In the genomic region with DNA sequence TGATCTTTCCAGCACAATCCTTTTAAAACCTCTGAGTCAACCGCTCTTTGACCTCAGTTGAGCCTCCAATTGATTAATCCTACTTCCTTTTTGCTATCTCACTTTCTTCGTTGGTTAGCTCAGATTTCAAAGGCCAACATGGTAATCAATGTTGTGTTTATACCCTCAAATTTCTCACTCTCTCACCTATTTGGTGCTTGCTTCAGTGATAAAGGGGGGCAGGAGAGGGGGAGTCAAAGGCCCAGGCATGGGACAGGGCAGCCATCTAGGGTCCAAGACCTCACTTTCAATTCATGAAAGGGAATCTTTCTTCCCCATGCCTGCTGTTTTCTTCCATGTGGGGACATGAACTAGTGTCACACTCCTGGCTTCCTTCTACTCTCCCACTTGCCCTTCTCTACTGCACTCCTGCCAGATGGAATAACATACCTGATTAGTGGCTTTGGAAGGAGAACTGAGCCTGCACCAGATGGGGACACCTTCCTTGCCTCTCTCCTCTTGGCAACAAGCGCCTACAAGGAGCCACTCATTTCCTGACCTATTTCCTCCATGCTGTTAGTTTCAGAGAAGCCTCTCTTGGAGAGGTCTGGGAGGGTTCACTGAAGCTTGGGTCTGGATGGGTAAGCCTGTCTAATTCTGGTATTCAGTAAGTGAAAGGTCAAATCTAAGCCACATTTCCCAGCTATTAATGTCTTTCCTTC, we compare ENCODE assay signal across 1 cellular context.
TF ChIP-seq lines count a peak whose summit lies in the region.

No MANE protein-coding gene starts in this region.

TF ChIP-seq in HepG2, 621 proteins besides CTCF, POLR2A, EP300 and RAD21 (continued from another document and continues in another):
- TF ChIP-seq, protein P1, sequence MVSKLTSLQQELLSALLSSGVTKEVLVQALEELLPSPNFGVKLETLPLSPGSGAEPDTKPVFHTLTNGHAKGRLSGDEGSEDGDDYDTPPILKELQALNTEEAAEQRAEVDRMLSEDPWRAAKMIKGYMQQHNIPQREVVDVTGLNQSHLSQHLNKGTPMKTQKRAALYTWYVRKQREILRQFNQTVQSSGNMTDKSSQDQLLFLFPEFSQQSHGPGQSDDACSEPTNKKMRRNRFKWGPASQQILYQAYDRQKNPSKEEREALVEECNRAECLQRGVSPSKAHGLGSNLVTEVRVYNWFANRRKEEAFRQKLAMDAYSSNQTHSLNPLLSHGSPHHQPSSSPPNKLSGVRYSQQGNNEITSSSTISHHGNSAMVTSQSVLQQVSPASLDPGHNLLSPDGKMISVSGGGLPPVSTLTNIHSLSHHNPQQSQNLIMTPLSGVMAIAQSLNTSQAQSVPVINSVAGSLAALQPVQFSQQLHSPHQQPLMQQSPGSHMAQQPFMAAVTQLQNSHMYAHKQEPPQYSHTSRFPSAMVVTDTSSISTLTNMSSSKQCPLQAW (CRISPR knock-in tag; IDR thresholded peaks at IDR 0.05) = 0 out of 2 replicates have a peak, but pooled peaks have one; percentile 20
- no peak for TF ChIP-seq ZNF776 (CRISPR knock-in tag; IDR thresholded peaks at IDR 0.05)
- peak; percentile 85 for TF ChIP-seq NCOA2 (CRISPR knock-in tag; IDR thresholded peaks at IDR 0.05)
- no peak for TF ChIP-seq LCORL (IDR thresholded peaks at IDR 0.05)
- 0 out of 2 replicates have a peak, but pooled peaks have one; percentile 10 for TF ChIP-seq LCORL (CRISPR knock-in tag; IDR thresholded peaks at IDR 0.05)
- TF ChIP-seq NFIC (IDR thresholded peaks at IDR 0.05; ENCODE audit: low read length) = 0 out of 2 replicates have a peak, but pooled peaks have one; percentile 73
- TF ChIP-seq ZNF451 (CRISPR knock-in tag; IDR thresholded peaks at IDR 0.05) = no peak
- TF ChIP-seq, protein P2, sequence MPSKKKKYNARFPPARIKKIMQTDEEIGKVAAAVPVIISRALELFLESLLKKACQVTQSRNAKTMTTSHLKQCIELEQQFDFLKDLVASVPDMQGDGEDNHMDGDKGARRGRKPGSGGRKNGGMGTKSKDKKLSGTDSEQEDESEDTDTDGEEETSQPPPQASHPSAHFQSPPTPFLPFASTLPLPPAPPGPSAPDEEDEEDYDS (CRISPR knock-in tag; IDR thresholded peaks at IDR 0.05) = peak; percentile 72
- no peak for TF ChIP-seq TFDP1 (CRISPR knock-in tag; IDR thresholded peaks at IDR 0.05; ENCODE audit: borderline replicate concordance)
- TF ChIP-seq PHF8 (CRISPR knock-in tag; IDR thresholded peaks at IDR 0.05) = 0 out of 2 replicates have a peak, but pooled peaks have one; percentile 16
- no peak; the same call in 1 of the 2 replicates for TF ChIP-seq NFE2L2 (IDR thresholded peaks at IDR 0.05; ENCODE audit: low read length)
- peak; percentile 75 for TF ChIP-seq ELF3 (CRISPR knock-in tag; IDR thresholded peaks at IDR 0.05)
- no peak for TF ChIP-seq ZNF136 (CRISPR knock-in tag; IDR thresholded peaks at IDR 0.05; ENCODE audit: low read depth)
- TF ChIP-seq ZSCAN5A (CRISPR knock-in tag; IDR thresholded peaks at IDR 0.05; ENCODE audit: borderline replicate concordance) = no peak
- peak; percentile 73 for TF ChIP-seq POGZ (CRISPR knock-in tag; IDR thresholded peaks at IDR 0.05)
- TF ChIP-seq SAP130 (CRISPR knock-in tag; IDR thresholded peaks at IDR 0.05; ENCODE audit: low read depth) = peak; percentile 36; the same call in 1 of the 2 replicates
- TF ChIP-seq ZNF597 (CRISPR knock-in tag; IDR thresholded peaks at IDR 0.05) = no peak
- TF ChIP-seq CREM (IDR thresholded peaks at IDR 0.05) = peak; percentile 74
- no peak for TF ChIP-seq CREM (CRISPR knock-in tag; IDR thresholded peaks at IDR 0.05)
- peak; percentile 61; the same call in 1 of the 2 replicates for TF ChIP-seq CBFB (CRISPR knock-in tag; IDR thresholded peaks at IDR 0.05)
- no peak for TF ChIP-seq MXI1 (IDR thresholded peaks at IDR 0.05; ENCODE audit: borderline replicate concordance, low read depth, low read length)
- TF ChIP-seq ZNF3 (CRISPR knock-in tag; IDR thresholded peaks at IDR 0.05) = no peak
- no peak for TF ChIP-seq AGO1 (IDR thresholded peaks at IDR 0.05; ENCODE audit: low read depth, low read length, poor library complexity, severe bottlenecking)
- no peak for TF ChIP-seq ZNF432 (CRISPR knock-in tag; IDR thresholded peaks at IDR 0.05; ENCODE audit: borderline replicate concordance)
- 0 out of 2 replicates have a peak, but pooled peaks have one; percentile 43 for TF ChIP-seq ZNF614 (CRISPR knock-in tag; IDR thresholded peaks at IDR 0.05; ENCODE audit: borderline replicate concordance)
- no peak for TF ChIP-seq GZF1 (CRISPR knock-in tag; IDR thresholded peaks at IDR 0.05)
- TF ChIP-seq JUND (CRISPR knock-in tag; IDR thresholded peaks at IDR 0.05) = peak; percentile 74; the same call in 1 of the 2 replicates
- peak; percentile 11 to 81; a peak in 2 of 4 replicates for TF ChIP-seq NR2F1 (CRISPR knock-in tag; IDR thresholded peaks at IDR 0.05)
- TF ChIP-seq GFI1 (CRISPR knock-in tag; IDR thresholded peaks at IDR 0.05; ENCODE audit: borderline replicate concordance) = peak; percentile 93
- TF ChIP-seq MED1 (CRISPR knock-in tag; IDR thresholded peaks at IDR 0.05) = peak; percentile 80
- no peak for TF ChIP-seq MATR3 (CRISPR knock-in tag; IDR thresholded peaks at IDR 0.05)
- TF ChIP-seq ZNF775 (CRISPR knock-in tag; IDR thresholded peaks at IDR 0.05; ENCODE audit: borderline replicate concordance) = no peak
- peak; percentile 86 for TF ChIP-seq ISL2 (CRISPR knock-in tag; IDR thresholded peaks at IDR 0.05)
- no peak for TF ChIP-seq ZNF235 (CRISPR knock-in tag; IDR thresholded peaks at IDR 0.05; ENCODE audit: borderline replicate concordance)
- TF ChIP-seq ZBTB7B (CRISPR knock-in tag; IDR thresholded peaks at IDR 0.05) = no peak; the same call in 1 of the 2 replicates
- peak; percentile 60; the same call in 1 of the 2 replicates for TF ChIP-seq PPARG (CRISPR knock-in tag; conservative IDR thresholded peaks at IDR 0.05)
- 0 out of 2 replicates have a peak, but pooled peaks have one; percentile 6 for TF ChIP-seq STAG1 (CRISPR knock-in tag; IDR thresholded peaks at IDR 0.05)
- TF ChIP-seq, protein P3, sequence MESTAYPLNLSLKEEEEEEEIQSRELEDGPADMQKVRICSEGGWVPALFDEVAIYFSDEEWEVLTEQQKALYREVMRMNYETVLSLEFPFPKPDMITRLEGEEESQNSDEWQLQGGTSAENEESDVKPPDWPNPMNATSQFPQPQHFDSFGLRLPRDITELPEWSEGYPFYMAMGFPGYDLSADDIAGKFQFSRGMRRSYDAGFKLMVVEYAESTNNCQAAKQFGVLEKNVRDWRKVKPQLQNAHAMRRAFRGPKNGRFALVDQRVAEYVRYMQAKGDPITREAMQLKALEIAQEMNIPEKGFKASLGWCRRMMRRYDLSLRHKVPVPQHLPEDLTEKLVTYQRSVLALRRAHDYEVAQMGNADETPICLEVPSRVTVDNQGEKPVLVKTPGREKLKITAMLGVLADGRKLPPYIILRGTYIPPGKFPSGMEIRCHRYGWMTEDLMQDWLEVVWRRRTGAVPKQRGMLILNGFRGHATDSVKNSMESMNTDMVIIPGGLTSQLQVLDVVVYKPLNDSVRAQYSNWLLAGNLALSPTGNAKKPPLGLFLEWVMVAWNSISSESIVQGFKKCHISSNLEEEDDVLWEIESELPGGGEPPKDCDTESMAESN (CRISPR knock-in tag; conservative IDR thresholded peaks at IDR 0.05) = 0 out of 2 replicates have a peak, but pooled peaks have one; percentile 41
- no peak; the same call in 1 of the 2 replicates for TF ChIP-seq KMT2A (CRISPR knock-in tag; IDR thresholded peaks at IDR 0.05)
- TF ChIP-seq ONECUT2 (CRISPR knock-in tag; IDR thresholded peaks at IDR 0.05) = peak; percentile 91
- no peak for TF ChIP-seq SP5 (CRISPR knock-in tag; IDR thresholded peaks at IDR 0.05; ENCODE audit: borderline replicate concordance, low read depth)
- TF ChIP-seq ZNF710 (CRISPR knock-in tag; IDR thresholded peaks at IDR 0.05; ENCODE audit: borderline replicate concordance) = peak; percentile 89
- TF ChIP-seq ELF1 (CRISPR knock-in tag; IDR thresholded peaks at IDR 0.05) = peak; percentile 15; the same call in 1 of the 2 replicates
- no peak for TF ChIP-seq ZNF230 (CRISPR knock-in tag; IDR thresholded peaks at IDR 0.05)
- no peak for TF ChIP-seq ZNF430 (CRISPR knock-in tag; IDR thresholded peaks at IDR 0.05)
- TF ChIP-seq KAT8 (CRISPR knock-in tag; IDR thresholded peaks at IDR 0.05) = 0 out of 2 replicates have a peak, but pooled peaks have one; percentile 20
- no peak for TF ChIP-seq GLI4 (CRISPR knock-in tag; IDR thresholded peaks at IDR 0.05; ENCODE audit: borderline replicate concordance)
- no peak for TF ChIP-seq HNRNPLL (IDR thresholded peaks at IDR 0.05; ENCODE audit: low read depth, low read length, poor library complexity, severe bottlenecking)
- peak; percentile 39; the same call in 1 of the 2 replicates for TF ChIP-seq TAF1 (CRISPR knock-in tag; IDR thresholded peaks at IDR 0.05)
- TF ChIP-seq SIX4 (CRISPR knock-in tag; IDR thresholded peaks at IDR 0.05) = peak; percentile 99
- TF ChIP-seq ZFP82 (CRISPR knock-in tag; IDR thresholded peaks at IDR 0.05; ENCODE audit: borderline replicate concordance) = no peak
- no peak for TF ChIP-seq SMYD3 (CRISPR knock-in tag; IDR thresholded peaks at IDR 0.05)
- no peak for TF ChIP-seq ZNF547 (CRISPR knock-in tag; IDR thresholded peaks at IDR 0.05)
- peak; percentile 60; the same call in 1 of the 2 replicates for TF ChIP-seq ESRRA (CRISPR knock-in tag; IDR thresholded peaks at IDR 0.05; ENCODE audit: low read depth)
- TF ChIP-seq SSRP1 (CRISPR knock-in tag; IDR thresholded peaks at IDR 0.05) = no peak
- 0 out of 2 replicates have a peak, but pooled peaks have one; percentile 50 for TF ChIP-seq ZMYM2 (CRISPR knock-in tag; IDR thresholded peaks at IDR 0.05)
- no peak for TF ChIP-seq ZNF780A (CRISPR knock-in tag; IDR thresholded peaks at IDR 0.05)
- TF ChIP-seq ERF (CRISPR knock-in tag; IDR thresholded peaks at IDR 0.05) = peak; percentile 44; the same call in 1 of the 2 replicates
- TF ChIP-seq, protein P4, sequence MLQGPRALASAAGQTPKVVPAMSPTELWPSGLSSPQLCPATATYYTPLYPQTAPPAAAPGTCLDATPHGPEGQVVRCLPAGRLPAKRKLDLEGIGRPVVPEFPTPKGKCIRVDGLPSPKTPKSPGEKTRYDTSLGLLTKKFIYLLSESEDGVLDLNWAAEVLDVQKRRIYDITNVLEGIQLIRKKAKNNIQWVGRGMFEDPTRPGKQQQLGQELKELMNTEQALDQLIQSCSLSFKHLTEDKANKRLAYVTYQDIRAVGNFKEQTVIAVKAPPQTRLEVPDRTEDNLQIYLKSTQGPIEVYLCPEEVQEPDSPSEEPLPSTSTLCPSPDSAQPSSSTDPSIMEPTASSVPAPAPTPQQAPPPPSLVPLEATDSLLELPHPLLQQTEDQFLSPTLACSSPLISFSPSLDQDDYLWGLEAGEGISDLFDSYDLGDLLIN (CRISPR knock-in tag; IDR thresholded peaks at IDR 0.05; ENCODE audit: borderline replicate concordance) = no peak
- TF ChIP-seq NPAS2 (CRISPR knock-in tag; IDR thresholded peaks at IDR 0.05; ENCODE audit: borderline replicate concordance) = no peak
- TF ChIP-seq, protein P5, sequence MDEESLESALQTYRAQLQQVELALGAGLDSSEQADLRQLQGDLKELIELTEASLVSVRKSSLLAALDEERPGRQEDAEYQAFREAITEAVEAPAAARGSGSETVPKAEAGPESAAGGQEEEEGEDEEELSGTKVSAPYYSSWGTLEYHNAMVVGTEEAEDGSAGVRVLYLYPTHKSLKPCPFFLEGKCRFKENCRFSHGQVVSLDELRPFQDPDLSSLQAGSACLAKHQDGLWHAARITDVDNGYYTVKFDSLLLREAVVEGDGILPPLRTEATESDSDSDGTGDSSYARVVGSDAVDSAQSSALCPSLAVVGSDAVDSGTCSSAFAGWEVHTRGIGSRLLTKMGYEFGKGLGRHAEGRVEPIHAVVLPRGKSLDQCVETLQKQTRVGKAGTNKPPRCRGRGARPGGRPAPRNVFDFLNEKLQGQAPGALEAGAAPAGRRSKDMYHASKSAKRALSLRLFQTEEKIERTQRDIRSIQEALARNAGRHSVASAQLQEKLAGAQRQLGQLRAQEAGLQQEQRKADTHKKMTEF (CRISPR knock-in tag; IDR thresholded peaks at IDR 0.05) = peak; percentile 48; the same call in 1 of the 2 replicates
- peak; percentile 22; the same call in 1 of the 2 replicates for TF ChIP-seq HDAC2 (CRISPR knock-in tag; IDR thresholded peaks at IDR 0.05)
